27 cellular contexts compared by ENCODE assay signal in the genomic region with DNA sequence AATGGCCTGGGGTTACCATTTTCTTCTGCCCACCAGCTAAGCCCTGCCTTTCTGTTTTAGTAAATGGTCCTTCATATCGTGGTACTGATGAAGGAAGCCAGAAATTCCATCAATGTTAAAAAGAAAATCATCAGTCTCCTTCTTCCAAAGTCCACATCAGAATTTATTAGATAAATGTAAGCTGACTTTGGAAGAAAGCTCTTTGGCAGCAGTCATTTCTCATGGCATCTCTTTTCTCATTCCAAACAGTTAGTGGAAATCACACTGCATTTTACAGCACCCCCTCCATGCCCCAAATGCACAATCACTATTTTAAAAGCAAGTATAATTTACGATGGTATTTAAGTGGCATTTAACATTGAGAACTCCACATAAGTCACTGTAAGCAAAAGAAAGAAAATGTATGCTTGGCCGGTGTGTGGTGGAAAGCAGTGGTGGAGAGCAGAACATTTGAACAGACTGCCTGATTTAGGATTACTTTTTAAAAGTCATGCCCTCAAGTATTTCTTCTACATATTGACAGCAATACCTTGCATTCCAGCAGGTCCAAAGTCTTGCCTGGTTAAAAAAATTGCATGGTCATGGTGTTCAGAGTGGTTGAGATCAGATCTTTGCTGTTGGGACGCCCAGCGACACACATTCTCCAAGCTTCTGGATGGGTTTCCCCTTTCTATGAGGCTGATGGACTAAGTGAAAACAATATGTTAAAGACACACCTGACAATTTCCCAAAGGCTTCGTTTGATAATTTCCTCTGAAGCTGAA.
DNase-seq lines count a peak whose midpoint lies in the region; ATAC-seq, FAIRE-seq and TF ChIP-seq lines count a peak whose summit lies in the region.
"Had no signal": no experiment of that assay in that cellular context is flagged by ENCODE, and none has a peak within 500 bp of the region (broad histone marks: within the 10 kb centered on the region; RNA-seq: fewer than 3 reads in every experiment).

No MANE protein-coding gene starts in this region.

- no peaks in the 10 kb centered on the region for H3K4me1 Mint-ChIP-seq in Caco-2 (ENCODE audit: low read depth, unreplicated experiment)

- no peak overlapping the region for H3K4me3 Mint-ChIP-seq in Caco-2 (ENCODE audit: unreplicated experiment)
- H3K4me3 Mint-ChIP-seq: stimulated activated naive CD8-positive, alpha-beta T cell treated with anti-CD3 and anti-CD28 coated beads, Interleukin-15, Interleukin-2, amounts not matched to agents 100 ng/mL and 50 ng/mL, for 24 hours; WTC11 had no signal

- no peak for TF ChIP-seq EP300 in K562 (IDR thresholded peaks at IDR 0.05; ENCODE audit: low read length)

- H3K9me3 Mint-ChIP-seq in Caco-2 (ENCODE audit: unreplicated experiment) = no peaks in the 10 kb centered on the region
- H3K9me3 Mint-ChIP-seq: activated T-cell treated with anti-CD3 and anti-CD28 coated beads, Interleukin-2, amount 50 U/mL, for 72 hours; effector memory CD8-positive, alpha-beta T cell; stimulated activated naive CD8-positive, alpha-beta T cell treated with anti-CD3 and anti-CD28 coated beads, Interleukin-15, Interleukin-2, amounts not matched to agents 100 ng/mL and 50 ng/mL, for 24 hours; WTC11 had no signal

- H3K27ac ChIP-seq in ACC112 (ENCODE audit: low read depth, low read length) (peak overlapping the region; percentile 62), K562 (ENCODE audit: extremely low read depth, low read depth, low read length) (no peak overlapping the region), WERI-Rb-1 (no peak overlapping the region)
- H3K27ac ChIP-seq: colonic mucosa, esophagus muscularis mucosa, gastrocnemius medialis, hepatocyte had no signal

- H3K4me3 ChIP-seq in ACC112 (ENCODE audit: low read depth, low read length) (peak overlapping the region; percentile 50; the same call in 1 of the 2 replicates), K562 (no peak overlapping the region), WERI-Rb-1 (ENCODE audit: low read depth, low read length) (no peak overlapping the region), Caco-2 (ENCODE audit: low read depth, low read length) (no peak overlapping the region)
- H3K4me3 ChIP-seq: colonic mucosa, esophagus muscularis mucosa, gastrocnemius medialis, hepatocyte had no signal

- peak; percentile 80 for ATAC-seq in K562
- ATAC-seq: gastrocnemius medialis, left colon, WTC11 had no signal

- TF ChIP-seq RAD21 in K562 (CRISPR knock-in tag; conservative IDR thresholded peaks at IDR 0.05 in 1 of 2, IDR thresholded peaks at IDR 0.05 in 1 of 2) = no peak

- no peak overlapping the region for H3K4me2 ChIP-seq in K562 (ENCODE audit: insufficient read depth, low read length)
- H3K4me2 ChIP-seq: hepatocyte had no signal

- no peak for TF ChIP-seq POLR2A in K562 (conservative IDR thresholded peaks at IDR 0.05)

- no peaks in the 10 kb centered on the region for H3K36me3 Mint-ChIP-seq in Caco-2 (ENCODE audit: insufficient read depth, unreplicated experiment)
- H3K36me3 Mint-ChIP-seq: WTC11 had no signal

- H3K27me3 Mint-ChIP-seq in Caco-2 (ENCODE audit: insufficient read depth, unreplicated experiment) = no peaks in the 10 kb centered on the region

- H3K9ac ChIP-seq in K562 (ENCODE audit: insufficient read depth in 1 of 2, low read depth in 2 of 2, low read length in 2 of 2) = no peak overlapping the region

- DNase-seq in HT1080 (ENCODE audit: low read depth) = peak; percentile 5
- DNase-seq in K562 (ENCODE audit: extremely low read depth in 1 of 4, low spot score in 3 of 4) = peak in 2 of 4 experiments; percentile 14 to 27
- DNase-seq in kidney tubule cell (ENCODE audit: low spot score) = peak; percentile 44
- no peak for DNase-seq in WERI-Rb-1
- DNase-seq in Caco-2 = no peak
- no peak for DNase-seq in T-helper 2 cell
- no peak for DNase-seq in activated CD8-positive, alpha-beta memory T cell treated with anti-CD3 and anti-CD28 coated beads, Interleukin-2, amount 50 U/mL, for 48 hours
- DNase-seq: activated CD4-positive, alpha-beta T cell treated with anti-CD3 and anti-CD28 coated beads, Interleukin-2, amount 50 U/mL, for 1 hour; activated naive CD4-positive, alpha-beta T cell treated with Interleukin-2 at 50 U/mL for 16 hours; colonic mucosa; DMS79 treated with DMSO at 0.1 percent for 48 hours; effector memory CD8-positive, alpha-beta T cell; gastrocnemius medialis; left colon; NCI-H2171; NCI-H510A treated with DMSO at 0.1 percent for 48 hours; nucleus accumbens; SHP77; small intestine; SW 1271 had no signal

- FAIRE-seq in K562 (lab: Jason Lieb, UNC) = no peak
- FAIRE-seq: A204.1, small intestine had no signal

- H3K36me3 ChIP-seq in ACC112 (ENCODE audit: insufficient read depth, low read length) = no peaks in the 10 kb centered on the region
- peaks cover 27% of the 10 kb centered on the region; the same call in 1 of the 3 replicates for H3K36me3 ChIP-seq in K562 (ENCODE audit: control insufficient read depth, insufficient read depth, low read length)
- no peaks in the 10 kb centered on the region for H3K36me3 ChIP-seq in WERI-Rb-1
- no peaks in the 10 kb centered on the region for H3K36me3 ChIP-seq in Caco-2 (ENCODE audit: control insufficient read depth, insufficient read depth, low read length)
- H3K36me3 ChIP-seq: colonic mucosa, esophagus muscularis mucosa, gastrocnemius medialis had no signal

- POLR2A ChIA-PET in K562 (lab: Yijun Ruan, JAX) (no interaction called here), Caco-2 (lab: Charles Lee) (no interaction called here)

- H3K27me3 ChIP-seq in ACC112 (ENCODE audit: insufficient read depth, low read length) (no peaks in the 10 kb centered on the region), K562 (ENCODE audit: control insufficient read depth in 2 of 2, insufficient read depth in 2 of 2, low read length in 2 of 2) (no peaks in the 10 kb centered on the region), WERI-Rb-1 (ENCODE audit: insufficient read depth, low read depth, severe bottlenecking) (no peaks in the 10 kb centered on the region), Caco-2 (replicated peaks; ENCODE audit: control insufficient read depth, insufficient read depth, low read length) (no peaks in the 10 kb centered on the region)
- H3K27me3 ChIP-seq: colonic mucosa, esophagus muscularis mucosa, gastrocnemius medialis, hepatocyte had no signal

- no peaks in the 10 kb centered on the region for H3K9me1 ChIP-seq in K562 (ENCODE audit: control insufficient read depth, insufficient read depth, low read length)

- in situ Hi-C loops in K562 (cut with MboI) = no loop called here

- H2AFZ ChIP-seq in ACC112 (ENCODE audit: low read length, unreplicated experiment) (peak overlapping the region; percentile 84), K562 (ENCODE audit: low read depth, low read length) (no peak overlapping the region)
- H2AFZ ChIP-seq: hepatocyte had no signal

- CTCF ChIA-PET in K562 (lab: Yijun Ruan, JAX; ENCODE audit: low intra/inter-chr PET ratio) (no interaction called here), Caco-2 (lab: Charles Lee) (no interaction called here)

- WGBS in K562 (ENCODE audit: insufficient coverage, low coverage, missing lambda C conversion rate) = 43% methylated on average over 6 of the region's 6 CpGs

- H3K27ac Mint-ChIP-seq in Caco-2 (ENCODE audit: unreplicated experiment) = no peak overlapping the region
- H3K27ac Mint-ChIP-seq: effector memory CD8-positive, alpha-beta T cell; stimulated activated naive CD8-positive, alpha-beta T cell treated with anti-CD3 and anti-CD28 coated beads, Interleukin-15, Interleukin-2, amounts not matched to agents 100 ng/mL and 50 ng/mL, for 24 hours; WTC11 had no signal

- H4K20me1 ChIP-seq in K562 (replicated peaks; ENCODE audit: control insufficient read depth, insufficient read depth, low read length) = no peaks in the 10 kb centered on the region

- intact Hi-C loops in K562 (cut with micrococcal nuclease) (loop anchor here (10.0 kb wide), 3 partner anchors 444 to 934 kb away; a partner anchor contains a TSS), Caco-2 (cut with micrococcal nuclease; ENCODE audit: unreplicated experiment) (no loop called here)

- H3K79me2 ChIP-seq in ACC112 (ENCODE audit: control insufficient read depth, insufficient read depth, low read length, unreplicated experiment) (no peaks in the 10 kb centered on the region), K562 (ENCODE audit: control insufficient read depth, insufficient read depth, low read length) (no peaks in the 10 kb centered on the region)
- H3K79me2 ChIP-seq: hepatocyte had no signal

- peaks cover 17% of the 10 kb centered on the region for H3K4me1 ChIP-seq in ACC112 (ENCODE audit: control insufficient read depth, insufficient read depth, low read length, unreplicated experiment)
- no peaks in the 10 kb centered on the region; a peak in 2 of 5 replicates for H3K4me1 ChIP-seq in K562 (replicated peaks in 1 of 2; ENCODE audit: control insufficient read depth in 2 of 2, insufficient read depth in 2 of 2, low read length in 2 of 2)
- H3K4me1 ChIP-seq in Caco-2 = peaks cover 7% of the 10 kb centered on the region; the same call in 1 of the 2 replicates
- H3K4me1 ChIP-seq: gastrocnemius medialis had no signal

- TF ChIP-seq CTCF in K562 (IDR thresholded peaks at IDR 0.05 in 2 of 3, conservative IDR thresholded peaks at IDR 0.05 in 1 of 3; ENCODE audit: insufficient read depth in 2 of 3, low read depth in 1 of 3, low read length in 3 of 3) (no peak), WERI-Rb-1 (IDR thresholded peaks at IDR 0.05; ENCODE audit: low read depth, low read length) (no peak), Caco-2 (IDR thresholded peaks at IDR 0.05; ENCODE audit: insufficient read depth in 1 of 2, low read depth in 1 of 2, low read length in 1 of 2, severe bottlenecking in 1 of 2, unreplicated experiment in 1 of 2) (no peak)

- BruUV-seq in K562 (replicated peaks; lab: Mats Ljungman, UMichigan) = no TSS peak
- no TSS peak for BruUV-seq in Caco-2 (replicated peaks; lab: Mats Ljungman, UMichigan)

- H3K9me3 ChIP-seq in K562 (replicated peaks; ENCODE audit: control insufficient read depth, insufficient read depth, low read depth, low read length) (no peaks in the 10 kb centered on the region), WERI-Rb-1 (ENCODE audit: severe bottlenecking) (no peaks in the 10 kb centered on the region), Caco-2 (no peaks in the 10 kb centered on the region)
- H3K9me3 ChIP-seq: colonic mucosa, esophagus muscularis mucosa, gastrocnemius medialis had no signal

TF ChIP-seq in K562, 482 proteins besides CTCF, POLR2A, EP300 and RAD21 (continues in another document):
- TF ChIP-seq ZFP36 (IDR thresholded peaks at IDR 0.05; ENCODE audit: low read depth, low read length, partially characterized antibody) = peak; percentile 59
- TF ChIP-seq FOXK1 (CRISPR knock-in tag; IDR thresholded peaks at IDR 0.05; ENCODE audit: borderline replicate concordance) = no peak
- 0 out of 2 replicates have a peak, but pooled peaks have one; percentile 31 for TF ChIP-seq MAFK (IDR thresholded peaks at IDR 0.05; ENCODE audit: low read length)
- TF ChIP-seq C11orf30 (IDR thresholded peaks at IDR 0.05; ENCODE audit: low read depth) = peak; percentile 77

Comparison
In these comparisons a context has a peak if more than half of its experiments do, and no peak if none do; other contexts are left out.
1. DNase-seq: peak in HT1080 (single experiment) and kidney tubule cell (single experiment); none in WERI-Rb-1 (single experiment), Caco-2 (0 of 2), T-helper 2 cell (0 of 5) and activated CD8-positive, alpha-beta memory T cell treated with anti-CD3 and anti-CD28 coated beads, Interleukin-2, amount 50 U/mL, for 48 hours (single experiment).